In genomic region chr14:91114079-91115065, GRCh38 we compare ENCODE assay signal across 8 cellular contexts. TPM values are rescaled to one million over a fixed set of nuclear protein-coding genes. Genes with fewer than 3 reads are reported as not detected.
DNase-seq lines count a peak whose midpoint lies in the region; ATAC-seq and TF ChIP-seq lines count a peak whose summit lies in the region.

No MANE protein-coding gene starts in this region.

- peak overlapping the region; percentile 74 for H3K27ac Mint-ChIP-seq in MCF 10A (ENCODE audit: low read depth, unreplicated experiment)

- ATAC-seq in GM18499 (IDR thresholded peaks at IDR 0.05; ENCODE audit: insufficient read depth, unreplicated experiment), result peak; percentile 65
- ATAC-seq in HG02642 (IDR thresholded peaks at IDR 0.05; ENCODE audit: poor library complexity, unreplicated experiment), result peak; percentile 82

- H3K27me3 ChIP-seq in iPS-20b (ENCODE audit: insufficient read depth, low read length), result no peaks in the 10 kb centered on the region
- H3K27me3 ChIP-seq in skeletal muscle tissue (ENCODE audit: control insufficient read depth in 3 of 3, insufficient read depth in 3 of 3, low read length in 3 of 3), result no peaks in the 10 kb centered on the region

- no peaks in the 10 kb centered on the region for H3K9me3 Mint-ChIP-seq in MCF 10A (ENCODE audit: unreplicated experiment)

- H3K4me3 ChIP-seq in iPS-20b (ENCODE audit: low read length), result peak overlapping the region; percentile 63
- H3K4me3 ChIP-seq in skeletal muscle tissue (ENCODE audit: low read length in 3 of 3), result peak overlapping the region; percentile 97 to 99 (median 98)

- peak overlapping the region; percentile 35 for H3K27ac ChIP-seq in iPS-20b (ENCODE audit: low read length)
- peak overlapping the region; percentile 97 for H3K27ac ChIP-seq in skeletal muscle tissue (ENCODE audit: low read depth, low read length)

- POLR2A ChIA-PET in MCF 10A (lab: Yijun Ruan, JAX), result interaction anchor here (0.6 to 4.1 kb wide), 17 partner anchors 9 to 1531 kb away, joined by 3 to 39 read pairs (median 4); partner anchors contain the start of gene RPS6KA5

- H3K9ac ChIP-seq in iPS-20b (ENCODE audit: low read depth, low read length) (peak overlapping the region; percentile 78), skeletal muscle tissue (ENCODE audit: low read depth in 1 of 3, low read length in 3 of 3) (peak overlapping the region; percentile 91 to 99 (median 99))

- no peaks in the 10 kb centered on the region for H3K9me3 ChIP-seq in iPS-20b (ENCODE audit: insufficient read depth, low read depth, low read length)
- H3K9me3 ChIP-seq in skeletal muscle tissue (ENCODE audit: control insufficient read depth in 3 of 3, low read length in 3 of 3), result no peaks in the 10 kb centered on the region

- TSS peak; percentile 45 for BruUV-seq in MCF 10A (replicated peaks; lab: Mats Ljungman, UMichigan)

- H3K4me1 Mint-ChIP-seq in MCF 10A (ENCODE audit: insufficient read depth, unreplicated experiment), result peaks cover 26% of the 10 kb centered on the region

- intact Hi-C loops in MCF 10A (cut with micrococcal nuclease), result no loop called here

- no peaks in the 10 kb centered on the region for H3K27me3 Mint-ChIP-seq in MCF 10A (ENCODE audit: insufficient read depth, unreplicated experiment)

- H3K36me3 ChIP-seq in iPS-20b (ENCODE audit: insufficient read depth, low read depth, low read length) (no peaks in the 10 kb centered on the region; the same call in 1 of the 2 replicates), skeletal muscle tissue (ENCODE audit: control insufficient read depth in 3 of 3, insufficient read depth in 3 of 3, low read length in 3 of 3) (peaks cover 2 to 4% (median 3%) of the 10 kb centered on the region in 3 donors)

- CTCF ChIA-PET in MCF 10A (lab: Yijun Ruan, JAX), result interaction anchor here (0.5 to 1.5 kb wide), 5 partner anchors 59 to 797 kb away, joined by 3 to 6 read pairs (median 3); no protein-coding TSS in a partner anchor

- peak; percentile 75 for DNase-seq in NCI-H1694 (lab: John Stamatoyannopoulos, UW)
- DNase-seq in UCSD-AML1 (lab: John Stamatoyannopoulos, UW; ENCODE audit: unreplicated experiment), result peak; percentile 85
- DNase-seq in MCF 10A (ENCODE audit: unreplicated experiment), result peak; percentile 39
- DNase-seq in NCI-H524 treated with DMSO at 0.1 percent for 48 hours (lab: John Stamatoyannopoulos, UW), result no peak

- TF ChIP-seq CTCF in MCF 10A (IDR thresholded peaks at IDR 0.05; ENCODE audit: unreplicated experiment), result no peak

- peaks cover 36% of the 10 kb centered on the region for H3K4me1 ChIP-seq in iPS-20b (ENCODE audit: insufficient read depth, low read length)
- H3K4me1 ChIP-seq in skeletal muscle tissue (ENCODE audit: control insufficient read depth in 3 of 3, insufficient read depth in 3 of 3, low read length in 3 of 3), result peaks cover 34 to 41% (median 36%) of the 10 kb centered on the region in 3 donors

- H3K4me3 Mint-ChIP-seq in MCF 10A (ENCODE audit: unreplicated experiment), result peak overlapping the region; percentile 81

- peaks cover 8% of the 10 kb centered on the region for H3K36me3 Mint-ChIP-seq in MCF 10A (ENCODE audit: insufficient read depth, unreplicated experiment)

RNA-seq across cellular contexts. Expression of gene DGLUCY, which starts 0.5 kb away (rescaled TPM):
- total RNA-seq in MCF 10A (2022), result 11.3 and 11.7 TPM in 2 replicates
- 49.6 TPM for total RNA-seq in skeletal muscle tissue

RNA-seq across cellular contexts. Expression of gene RPS6KA5, which starts 53.9 kb away (rescaled TPM):
- total RNA-seq in MCF 10A (2022) (1.3 and 2.2 TPM in 2 replicates), skeletal muscle tissue (3.1 TPM)
